30 cellular contexts compared by ENCODE assay signal in genomic region chr1:203033917-203034316, GRCh38. TPM values are rescaled to one million over a fixed set of nuclear protein-coding genes. Genes with fewer than 3 reads are reported as not detected.
"Had no signal": no experiment of that assay in that cellular context is flagged by ENCODE, and none has a peak within 500 bp of the region (broad histone marks: within the 10 kb centered on the region; RNA-seq: fewer than 3 reads in every experiment).

No MANE protein-coding gene starts in this region.

- H3K4me3 ChIP-seq: heart left ventricle, spleen, thyroid gland, upper lobe of left lung, vagina had no signal

- H3K9ac ChIP-seq: parathyroid adenoma had no signal

- H3K9me3 ChIP-seq: heart left ventricle, spleen, thyroid gland, upper lobe of left lung, vagina had no signal

- H3K4me1 ChIP-seq: upper lobe of left lung had no signal

- DNase-seq: activated B cell treated with CpG ODN at 0.5 μM for 24 hours; activated CD4-positive, alpha-beta T cell treated with anti-CD3 and anti-CD28 coated beads for 36 hours; activated CD4-positive, alpha-beta T cell treated with anti-CD3 and anti-CD28 coated beads, Interleukin-2, amount 50 U/mL, for 4 hours; activated gamma-delta T cell treated with Interleukin-2 at 50 U/mL for 16 hours; activated naive CD4-positive, alpha-beta T cell treated with anti-CD3 and anti-CD28 coated beads, Interleukin-2, amount 50 U/mL, for 16 hours; activated T-cell treated with anti-CD3 and anti-CD28 coated beads, Interleukin-2, amount 50 U/mL, for 4 hours; cortex of kidney; effector memory CD8-positive, alpha-beta T cell; hypothalamus; left ventricle myocardium superior; naive B cell; nephron progenitor cell; right cardiac atrium; spleen; stimulated activated naive CD8-positive, alpha-beta T cell treated with anti-CD3 and anti-CD28 coated beads, Interleukin-15, Interleukin-2, amounts not matched to agents 100 U/mL and 50 U/mL, for 24 hours; substantia nigra; T-helper 1 cell; thyroid gland had no signal

- H3K36me3 ChIP-seq: heart left ventricle, spleen, thyroid gland, upper lobe of left lung, vagina had no signal

- H3K27me3 ChIP-seq: heart left ventricle, thyroid gland, upper lobe of left lung, vagina had no signal

- H2AFZ ChIP-seq: parathyroid adenoma had no signal

- H3K27ac ChIP-seq: heart left ventricle, parathyroid adenoma, spleen, thyroid gland, upper lobe of left lung, vagina had no signal

- ATAC-seq: activated CD4-positive, alpha-beta T cell treated with anti-CD3 and anti-CD28 coated beads for 36 hours; activated T-cell treated with anti-CD3 and anti-CD28 coated beads, Interleukin-2, amount 50 U/mL, for 4 hours; activated T-helper 17 cell treated with anti-CD3 and anti-CD28 coated beads, Interleukin-2, amount 50 U/mL, for 72 hours; effector memory CD8-positive, alpha-beta T cell; heart left ventricle; left ventricle myocardium superior; right cardiac atrium; stimulated activated naive CD8-positive, alpha-beta T cell treated with anti-CD3 and anti-CD28 coated beads, Interleukin-15, Interleukin-2, amounts not matched to agents 100 U/mL and 50 U/mL, for 24 hours had no signal

RNA-seq across cellular contexts. Expression of gene MYOG, which starts 51.9 kb away (rescaled TPM):
- total RNA-seq: activated B cell treated with CpG ODN at 0.5 μM for 24 hours; activated CD4-positive, alpha-beta T cell treated with anti-CD3 and anti-CD28 coated beads for 36 hours; activated T-cell treated with anti-CD3 and anti-CD28 coated beads, Interleukin-2, amount 50 U/mL, for 4 hours; activated T-helper 17 cell treated with anti-CD3 and anti-CD28 coated beads, Interleukin-2, amount 50 U/mL, for 72 hours; chondrocyte; endothelial cell of umbilical vein; fibroblast of lung; fibroblast of villous mesenchyme; heart left ventricle; left ventricle myocardium superior; lung microvascular endothelial cell; pulmonary artery endothelial cell; right cardiac atrium; spleen; thyroid gland; upper lobe of left lung; vagina had no signal
- polyA plus RNA-seq: endothelial cell of umbilical vein, esophagus, fibroblast of lung, heart left ventricle, right cardiac atrium, spleen had no signal
